In the genomic region with DNA sequence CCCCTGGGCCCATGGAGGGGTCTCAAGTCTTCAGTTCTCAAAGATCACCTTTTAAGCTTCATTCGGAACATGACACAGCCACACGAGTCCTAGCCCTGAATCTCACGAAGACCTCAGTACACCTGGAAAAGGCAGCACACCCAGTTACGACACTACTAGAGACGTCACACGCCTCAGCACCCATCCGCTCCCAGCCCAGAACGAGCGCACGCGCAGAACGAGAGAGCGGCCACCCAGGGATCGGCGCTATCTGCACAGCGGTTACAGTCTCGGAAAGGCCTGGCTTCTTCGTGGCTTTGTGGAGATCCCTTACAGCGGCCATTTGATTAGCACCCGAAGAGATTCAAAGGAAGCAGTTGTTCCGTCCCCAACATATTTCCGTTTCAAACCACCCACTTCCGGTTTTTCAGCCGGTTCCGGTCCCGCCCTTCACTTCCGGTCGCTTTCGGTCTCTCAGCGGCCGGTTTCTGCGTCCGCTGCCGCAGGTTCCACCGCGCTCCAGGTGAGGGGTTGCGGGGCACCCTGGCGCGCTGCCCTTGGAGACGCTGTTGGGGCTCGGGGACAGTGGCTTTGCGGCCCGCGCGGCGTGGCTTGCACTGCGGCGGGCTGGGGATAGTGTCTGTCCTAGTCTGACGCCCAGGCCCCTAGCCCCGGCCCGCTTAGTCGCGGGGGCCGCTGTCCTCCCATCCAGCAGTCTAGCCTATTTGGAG, we compare ENCODE assay signal across 8 cellular contexts. TPM values are rescaled to one million over a fixed set of nuclear protein-coding genes. Genes with fewer than 3 reads are reported as not detected.
DNase-seq lines count a peak whose midpoint lies in the region; ATAC-seq and TF ChIP-seq lines count a peak whose summit lies in the region.

A gene with protein sequence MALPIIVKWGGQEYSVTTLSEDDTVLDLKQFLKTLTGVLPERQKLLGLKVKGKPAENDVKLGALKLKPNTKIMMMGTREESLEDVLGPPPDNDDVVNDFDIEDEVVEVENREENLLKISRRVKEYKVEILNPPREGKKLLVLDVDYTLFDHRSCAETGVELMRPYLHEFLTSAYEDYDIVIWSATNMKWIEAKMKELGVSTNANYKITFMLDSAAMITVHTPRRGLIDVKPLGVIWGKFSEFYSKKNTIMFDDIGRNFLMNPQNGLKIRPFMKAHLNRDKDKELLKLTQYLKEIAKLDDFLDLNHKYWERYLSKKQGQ (plus strand): TSS at position 432 of the 710 bp plus-strand sequence. CDS start 5,626 bp downstream, outside the sequence.

- peaks cover 16% of the 10 kb centered on the region for H3K4me1 ChIP-seq in RWPE2 (ENCODE audit: insufficient read depth, poor library complexity, severe bottlenecking)

- H3K27me3 Mint-ChIP-seq in activated T-helper 2 cell treated with anti-CD3 and anti-CD28 coated beads, Interferon-gamma antibody, Interleukin-2, Interleukin-4, amounts not matched to agents 10 μg/mL and 5 μg/mL and 100 μg/mL, durations not matched to agents 14 hours and 24 hours and 36 hours (ENCODE audit: low read depth) = peaks cover 6% of the 10 kb centered on the region
- H3K27me3 Mint-ChIP-seq in natural killer cell (ENCODE audit: low read depth in 2 of 2) = peaks cover 0 to 11% of the 10 kb centered on the region in 2 donors

- H3K36me3 Mint-ChIP-seq in activated T-helper 2 cell treated with anti-CD3 and anti-CD28 coated beads, Interferon-gamma antibody, Interleukin-2, Interleukin-4, amounts not matched to agents 10 μg/mL and 5 μg/mL and 100 μg/mL, durations not matched to agents 14 hours and 24 hours and 36 hours (ENCODE audit: low read depth) = peaks cover 38% of the 10 kb centered on the region
- H3K36me3 Mint-ChIP-seq in natural killer cell = no peaks in the 10 kb centered on the region

- ATAC-seq in RWPE2 (ENCODE audit: low read depth) (peak; percentile 89), natural killer cell (peak; percentile 78 to 87 (median 81))

- DNase-seq in ELF-1 (ENCODE audit: low read depth, low spot score) (peak; percentile 90), H4 (ENCODE audit: low spot score) (peak; percentile 76), LNCaP clone FGC (ENCODE audit: low read depth) (peak; percentile 48), RWPE2 (ENCODE audit: low spot score) (peak; percentile 86), fibroblast of peridontal ligament (ENCODE audit: extremely low read depth) (peak; percentile 79), natural killer cell (peak; percentile 67)
- peak; percentile 76 for DNase-seq in activated T-helper 2 cell treated with anti-CD3 and anti-CD28 coated beads, Interferon-gamma antibody, Interleukin-2, Interleukin-4, amounts not matched to agents 10 μg/mL and 5 μg/mL and 100 μg/mL, durations not matched to agents 14 hours and 24 hours and 36 hours (ENCODE audit: low spot score)
- peak; percentile 85 for DNase-seq in stimulated activated naive CD4-positive, alpha-beta T cell treated with Interleukin-2 at 50 U/mL for 16 hours (lab: John Stamatoyannopoulos, UW)

- H3K4me3 ChIP-seq in LNCaP clone FGC (ENCODE audit: low read depth, low read length) (peak within 1 kb of the TSS; percentile 83), RWPE2 (ENCODE audit: severe bottlenecking) (peak within 1 kb of the TSS; percentile 92)

- no peaks in the 10 kb centered on the region for H3K9me3 ChIP-seq in RWPE2 (ENCODE audit: severe bottlenecking)

- peaks cover 23% of the 10 kb centered on the region for H3K36me3 ChIP-seq in RWPE2 (ENCODE audit: low read depth)

- TF ChIP-seq CTCF in LNCaP clone FGC (IDR thresholded peaks at IDR 0.05; ENCODE audit: control insufficient read depth, extremely low read depth, insufficient read depth) (no peak), RWPE2 (IDR thresholded peaks at IDR 0.05; ENCODE audit: poor library complexity, severe bottlenecking) (no peak), natural killer cell (IDR thresholded peaks at IDR 0.05) (no peak)

- H3K27me3 ChIP-seq in RWPE2 (ENCODE audit: insufficient read depth, poor library complexity, severe bottlenecking) = no peaks in the 10 kb centered on the region

- H3K9me3 Mint-ChIP-seq in activated T-helper 2 cell treated with anti-CD3 and anti-CD28 coated beads, Interferon-gamma antibody, Interleukin-2, Interleukin-4, amounts not matched to agents 10 μg/mL and 5 μg/mL and 100 μg/mL, durations not matched to agents 14 hours and 24 hours and 36 hours = peaks cover 17% of the 10 kb centered on the region
- H3K9me3 Mint-ChIP-seq in natural killer cell = peaks cover 0 to 2% of the 10 kb centered on the region in 2 donors

- peak within 1 kb of the TSS; percentile 96 for H3K27ac Mint-ChIP-seq in activated T-helper 2 cell treated with anti-CD3 and anti-CD28 coated beads, Interferon-gamma antibody, Interleukin-2, Interleukin-4, amounts not matched to agents 10 μg/mL and 5 μg/mL and 100 μg/mL, durations not matched to agents 14 hours and 24 hours and 36 hours
- H3K27ac Mint-ChIP-seq in natural killer cell = peak within 1 kb of the TSS; percentile 97 to 99

- H3K4me1 Mint-ChIP-seq in activated T-helper 2 cell treated with anti-CD3 and anti-CD28 coated beads, Interferon-gamma antibody, Interleukin-2, Interleukin-4, amounts not matched to agents 10 μg/mL and 5 μg/mL and 100 μg/mL, durations not matched to agents 14 hours and 24 hours and 36 hours (ENCODE audit: low read depth) = peaks cover 25% of the 10 kb centered on the region
- H3K4me1 Mint-ChIP-seq in natural killer cell = peaks cover 39 to 50% of the 10 kb centered on the region in 2 donors

- intact Hi-C loops in activated T-helper 2 cell treated with anti-CD3 and anti-CD28 coated beads, Interferon-gamma antibody, Interleukin-2, Interleukin-4, amounts not matched to agents 10 μg/mL and 5 μg/mL and 100 μg/mL, durations not matched to agents 14 hours and 24 hours and 36 hours (cut with micrococcal nuclease) = loop anchor here (1.0 to 5.0 kb wide), 7 partner anchors 22 to 856 kb away; partner anchors contain the start of gene PWWP2A
- intact Hi-C loops in natural killer cell (cut with micrococcal nuclease) = loop anchor here (1.0 to 2.0 kb wide), 3 partner anchors 54 to 746 kb away; partner anchors contain the start of genes RNF145 and TTC1

- H3K27ac ChIP-seq in RWPE2 (ENCODE audit: poor library complexity, severe bottlenecking) = peak within 1 kb of the TSS; percentile 80

- H3K4me3 Mint-ChIP-seq in activated T-helper 2 cell treated with anti-CD3 and anti-CD28 coated beads, Interferon-gamma antibody, Interleukin-2, Interleukin-4, amounts not matched to agents 10 μg/mL and 5 μg/mL and 100 μg/mL, durations not matched to agents 14 hours and 24 hours and 36 hours (ENCODE audit: low read depth) = peak within 1 kb of the TSS; percentile 96
- H3K4me3 Mint-ChIP-seq in natural killer cell = peak within 1 kb of the TSS; percentile 98

RNA-seq across cellular contexts. Expression of the gene that starts here (rescaled TPM):
- total RNA-seq in H4 (2014; rRNA removed; shearing (Covaris generic)) = 38.6 and 44.4 TPM in 2 replicates
- 25.2 and 26.7 TPM in 2 replicates for total RNA-seq in activated T-helper 2 cell treated with anti-CD3 and anti-CD28 coated beads, Interferon-gamma antibody, Interleukin-2, Interleukin-4, amounts not matched to agents 10 μg/mL and 5 μg/mL and 100 μg/mL, durations not matched to agents 14 hours and 24 hours and 36 hours
- total RNA-seq in natural killer cell = 10 to 100 TPM; 30.0 to 37.9 (median 32.1) TPM

Comparison
In these comparisons a context has a peak if more than half of its experiments do, and no peak if none do; other contexts are left out.
1. Peak in every context shown above with its lines: DNase-seq, ATAC-seq, H3K4me3 ChIP-seq and H3K27ac ChIP-seq.